8 cellular contexts compared by ENCODE assay signal in the genomic region with DNA sequence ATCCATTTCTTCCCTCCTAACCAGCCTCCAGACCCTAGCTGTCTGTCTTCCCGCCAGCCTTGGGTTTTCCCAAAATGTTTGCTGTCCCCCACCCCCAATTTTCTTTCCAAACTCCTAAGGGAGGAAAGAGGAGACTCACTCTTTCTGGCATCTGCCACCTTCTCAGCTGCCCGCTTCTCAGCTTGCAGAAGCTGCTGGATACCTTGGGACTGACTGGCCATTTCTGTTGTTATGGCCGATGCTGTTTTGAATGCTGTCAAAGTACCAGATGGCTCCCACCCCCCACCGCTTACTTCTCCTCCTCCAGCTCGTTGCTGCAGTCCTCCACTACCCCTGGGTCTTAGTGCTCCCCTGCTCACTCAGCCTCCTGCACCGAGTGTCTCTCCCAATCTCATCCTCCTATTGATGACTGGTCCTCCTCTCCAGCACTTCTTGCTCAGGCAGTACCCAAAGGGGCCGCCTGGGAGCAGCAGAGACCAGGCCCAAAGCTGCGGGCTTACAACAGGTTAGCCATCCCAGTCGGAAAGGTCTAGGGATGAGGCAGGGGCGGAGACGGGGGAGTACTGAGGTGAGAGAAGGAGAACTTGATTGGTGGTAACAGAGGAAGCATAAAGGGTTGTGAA. TPM values are rescaled to one million over a fixed set of nuclear protein-coding genes. Genes with fewer than 3 reads are reported as not detected.
A peak's percentile ranks its signal among the peaks of the same experiment; 100 is the strongest.
DNase-seq lines count a peak whose midpoint lies in the region; ATAC-seq and TF ChIP-seq lines count a peak whose summit lies in the region.

TSS of gene ATP6V1G2 (minus strand) at position 270 of the 623 bp plus-strand sequence. CDS start at position 221, 49 bp downstream.

- DNase-seq in GM20000 (ENCODE audit: low spot score) (peak; percentile 72), OCI-LY7 (ENCODE audit: low spot score) (peak; percentile 94), activated T-cell treated with anti-CD3 and anti-CD28 coated beads for 24 hours (ENCODE audit: low read depth) (peak; percentile 86), epithelial cell of prostate (ENCODE audit: low read depth, low spot score) (peak; percentile 80), mucosa of descending colon (peak; percentile 91 to 95 (median 95))
- peak; percentile 52 to 68 for DNase-seq in stimulated activated CD8-positive, alpha-beta memory T cell treated with anti-CD3 and anti-CD28 coated beads, Interleukin-4, amount 100 ng/mL, for 1 hour (ENCODE audit: low read depth in 2 of 2, low spot score in 1 of 2)

- H3K4me1 Mint-ChIP-seq in IgD-negative memory B cell: peaks cover 23 to 29% (median 29%) of the 10 kb centered on the region in 3 donors

- POLR2A ChIA-PET in OCI-LY7 (lab: Charles Lee): interaction anchor here (0.7 to 1.7 kb wide), 3 partner anchors 46 to 336 kb away, joined by 3 to 8 read pairs (median 3); partner anchors contain the start of gene NCR3

- peaks cover 33% of the 10 kb centered on the region for H3K79me2 ChIP-seq in OCI-LY7 (ENCODE audit: insufficient read depth, low read depth, low read length)

- H4K20me1 ChIP-seq in BLaER1 (no peaks in the 10 kb centered on the region), OCI-LY7 (ENCODE audit: insufficient read depth, low read length) (no peaks in the 10 kb centered on the region)

- TF ChIP-seq CTCF in GM20000 (IDR thresholded peaks at IDR 0.05; ENCODE audit: extremely low read depth, missing control alignments) (peak; percentile 98), OCI-LY7 (conservative IDR thresholded peaks at IDR 0.05; ENCODE audit: low read length) (peak; percentile 99), mucosa of descending colon (IDR thresholded peaks at IDR 0.05) (peak; percentile 92)

- H3K4me1 ChIP-seq in BLaER1 (peaks cover 73% of the 10 kb centered on the region), OCI-LY7 (ENCODE audit: insufficient read depth, low read length, poor library complexity, severe bottlenecking) (peaks cover 62% of the 10 kb centered on the region), mucosa of descending colon (ENCODE audit: low read depth) (peaks cover 15% of the 10 kb centered on the region)

- peak; percentile 76 for ATAC-seq in mucosa of descending colon

- H3K9me3 ChIP-seq in BLaER1 (no peaks in the 10 kb centered on the region), OCI-LY7 (ENCODE audit: low read length) (no peaks in the 10 kb centered on the region; the same call in 1 of the 2 replicates), mucosa of descending colon (no peaks in the 10 kb centered on the region)

- H3K27ac Mint-ChIP-seq in IgD-negative memory B cell: peak within 1 kb of the TSS; percentile 86 to 97 (median 88)

- H2AFZ ChIP-seq in OCI-LY7 (ENCODE audit: low read length): peak within 1 kb of the TSS; percentile 61

- no peaks in the 10 kb centered on the region for H3K27me3 ChIP-seq in BLaER1

- peak within 1 kb of the TSS; percentile 63 for H3K4me3 ChIP-seq in BLaER1
- peak within 1 kb of the TSS; percentile 67 for H3K4me3 ChIP-seq in OCI-LY7 (ENCODE audit: low read depth, low read length, poor library complexity, severe bottlenecking)
- H3K4me3 ChIP-seq in mucosa of descending colon: peak within 1 kb of the TSS; percentile 6

- no peaks in the 10 kb centered on the region for H3K36me3 Mint-ChIP-seq in IgD-negative memory B cell

- CTCF ChIA-PET in OCI-LY7 (lab: Charles Lee; ENCODE audit: unreplicated experiment): interaction anchor here (0.6 to 3.3 kb wide), 3 partner anchors 30 to 68 kb away, joined by 7 to 23 read pairs (median 7); partner anchors contain the start of gene AIF1

- H3K4me3 Mint-ChIP-seq in IgD-negative memory B cell: peak within 1 kb of the TSS; percentile 76 to 98 (median 88)

- peak within 1 kb of the TSS; percentile 78 for H3K9ac ChIP-seq in BLaER1

- H3K27me3 Mint-ChIP-seq in IgD-negative memory B cell: peaks cover 1% of the 10 kb centered on the region

- no peaks in the 10 kb centered on the region for H3K9me2 ChIP-seq in OCI-LY7 (ENCODE audit: insufficient read depth, low read length)

- intact Hi-C loops in OCI-LY7 (cut with micrococcal nuclease; ENCODE audit: unreplicated experiment) (loop anchor here (1.0 to 10.0 kb wide), 6 partner anchors 52 to 284 kb away; partner anchors contain the start of genes BAG6 and VARS1), mucosa of descending colon (cut with DNase I, micrococcal nuclease) (loop anchor here (5.0 kb wide), 2 partner anchors 46 to 51 kb away; partner anchors contain the start of gene NCR3 (in 1 of the 2))

- H3K36me3 ChIP-seq in BLaER1 (peaks cover 12% of the 10 kb centered on the region; the same call in 1 of the 2 replicates), OCI-LY7 (ENCODE audit: insufficient read depth, low read length) (peaks cover 28% of the 10 kb centered on the region), mucosa of descending colon (ENCODE audit: low read depth) (no peaks in the 10 kb centered on the region)

- no TSS peak for BruUV-seq in OCI-LY7 (replicated peaks; lab: Mats Ljungman, UMichigan)

- H3K9me3 Mint-ChIP-seq in IgD-negative memory B cell: no peaks in the 10 kb centered on the region

- H3K27ac ChIP-seq in BLaER1 (peak within 1 kb of the TSS; percentile 84), OCI-LY7 (ENCODE audit: low read depth, low read length, poor library complexity, severe bottlenecking) (peak within 1 kb of the TSS; percentile 64), epithelial cell of prostate (peak within 1 kb of the TSS; percentile 94)

- H3K4me2 ChIP-seq in BLaER1 (peak within 1 kb of the TSS; percentile 93), OCI-LY7 (ENCODE audit: low read length) (peak within 1 kb of the TSS; percentile 82)

RNA-seq across cellular contexts. Expression of gene ATP6V1G2, which starts in this region (rescaled TPM):
- 0.53 TPM for polyA plus RNA-seq in IgD-negative memory B cell
- 3.8 and 4.2 TPM in 2 replicates for total RNA-seq in OCI-LY7 (2014; rRNA removed; shearing (Covaris generic))
- total RNA-seq in OCI-LY7 (2022): 14.1 and 15.9 TPM in 2 replicates
- total RNA-seq in mucosa of descending colon: 1 to 10 TPM in 2 of 3 donors, under 1 TPM in 1; 0.55 to 4.5 (median 1.2) TPM

Comparison
In these comparisons a context has a peak if more than half of its experiments do, and no peak if none do; other contexts are left out.
1. Peak in every context shown above with its lines: DNase-seq, ATAC-seq, H3K4me3 ChIP-seq and H3K27ac ChIP-seq.
2. H3K4me3 ChIP-seq: peak in every context shown above with its lines; median percentile 67 in OCI-LY7; 63 in BLaER1; 6 in mucosa of descending colon.